In the genomic region with DNA sequence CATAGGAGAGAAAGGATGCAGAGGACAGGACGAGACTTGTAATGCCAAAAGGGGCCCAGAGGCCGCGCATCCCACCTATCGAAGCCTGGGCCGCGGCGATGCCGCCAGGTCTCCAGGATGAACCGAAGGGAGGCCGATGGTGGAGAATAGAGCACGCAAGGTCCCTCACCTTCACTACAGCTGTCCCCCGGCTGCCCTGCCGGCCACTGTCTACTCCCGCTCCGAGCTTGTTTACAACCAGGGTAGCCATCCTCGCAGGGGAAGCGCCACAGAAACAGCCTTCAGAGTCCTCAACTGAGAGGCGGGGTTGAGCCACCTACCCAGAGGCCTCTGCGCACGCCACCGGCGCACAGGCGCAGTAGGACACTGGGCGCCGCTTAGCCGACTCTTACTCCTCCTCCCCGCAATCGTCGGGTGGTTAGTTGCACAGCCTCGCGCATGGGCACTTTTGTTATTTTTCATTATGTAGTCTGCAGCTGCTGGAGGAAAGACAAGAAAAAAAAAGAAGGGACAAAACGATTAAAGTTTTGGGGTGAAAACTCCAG, we compare ENCODE assay signal across 8 cellular contexts. TPM values are rescaled to one million over a fixed set of nuclear protein-coding genes. Genes with fewer than 3 reads are reported as not detected.
A peak's percentile ranks its signal among the peaks of the same experiment; 100 is the strongest.
DNase-seq lines count a peak whose midpoint lies in the region; ATAC-seq and TF ChIP-seq lines count a peak whose summit lies in the region.

A gene (minus strand): TSS at position 309 of the 545 bp plus-strand sequence. CDS start 59 bp downstream, at position 250.

- DNase-seq in NCI-H524 treated with DMSO at 0.1 percent for 48 hours (lab: John Stamatoyannopoulos, UW) (peak; percentile 68), coronary artery (ENCODE audit: low spot score) (peak; percentile 93), left lung (peak; percentile 94 to 97)
- DNase-seq in activated CD4-positive, alpha-beta T cell treated with anti-CD3 and anti-CD28 coated beads for 4 hours: peak; percentile 86 to 91
- peak; percentile 86 for DNase-seq in stimulated activated CD4-positive, alpha-beta T cell treated with anti-CD3 and anti-CD28 coated beads, Interleukin-2, amount 100 ng/mL, for 4 hours (ENCODE audit: low read depth)

- H3K4me1 ChIP-seq in BLaER1 (peaks cover 42% of the 10 kb centered on the region), left lung (peaks cover 18 to 46% of the 10 kb centered on the region in 2 donors)

- H3K9me3 ChIP-seq in BLaER1 (no peaks in the 10 kb centered on the region), left lung (no peaks in the 10 kb centered on the region)

- peak within 1 kb of the TSS; percentile 94 for H3K4me2 ChIP-seq in BLaER1

- no peaks in the 10 kb centered on the region for H3K27me3 ChIP-seq in BLaER1
- no peaks in the 10 kb centered on the region for H3K27me3 ChIP-seq in left lung

- ATAC-seq in GM19324 (IDR thresholded peaks at IDR 0.05; ENCODE audit: low FRiP score, unreplicated experiment): peak; percentile 96
- ATAC-seq in HG03460 (IDR thresholded peaks at IDR 0.05; ENCODE audit: unreplicated experiment): peak; percentile 95
- ATAC-seq in left lung: peak; percentile 98

- H4K20me1 ChIP-seq in BLaER1: peaks cover 20% of the 10 kb centered on the region; the same call in 1 of the 2 replicates

- H3K36me3 ChIP-seq in BLaER1: peaks cover 12% of the 10 kb centered on the region
- peaks cover 0 to 6% of the 10 kb centered on the region in 2 donors for H3K36me3 ChIP-seq in left lung

- intact Hi-C loops in left lung (cut with DNase I): no loop called here

- peak within 1 kb of the TSS; percentile 90 for H3K9ac ChIP-seq in BLaER1

- H3K27ac ChIP-seq in BLaER1 (peak within 1 kb of the TSS; percentile 82), coronary artery (peak within 1 kb of the TSS; percentile 90 to 93), left lung (peak within 1 kb of the TSS; percentile 87 to 90)

- H3K4me3 ChIP-seq in BLaER1: peak within 1 kb of the TSS; percentile 87
- H3K4me3 ChIP-seq in coronary artery: peak within 1 kb of the TSS; percentile 81
- peak within 1 kb of the TSS; percentile 82 to 93 for H3K4me3 ChIP-seq in left lung

- TF ChIP-seq CTCF in coronary artery (IDR thresholded peaks at IDR 0.05) (no peak), left lung (IDR thresholded peaks at IDR 0.05) (no peak)

RNA-seq across cellular contexts. Expression of the gene that starts here (rescaled TPM):
- total RNA-seq in left lung: 10 to 100 TPM; 13.6 to 18.4 TPM

Comparison
In these comparisons a context has a peak if more than half of its experiments do, and no peak if none do; other contexts are left out.
1. Peak in every context shown above with its lines: DNase-seq, ATAC-seq, H3K4me3 ChIP-seq and H3K27ac ChIP-seq.